ENCODE assay signal across 29 cellular contexts in genomic region chr9:95285307-95285706, GRCh38.
"Had no signal": no experiment of that assay in that cellular context is flagged by ENCODE, and none has a peak within 500 bp of the region (broad histone marks: within the 10 kb centered on the region; RNA-seq: fewer than 3 reads in every experiment).

No MANE protein-coding gene starts in this region.

- H3K27ac Mint-ChIP-seq: immature natural killer cell; mesothelial cell of epicardium; natural killer cell; nephron progenitor cell; neural progenitor cell; stimulated activated naive B cell treated with anti-CD40 and anti-IgM and Interleukin-4, amounts not matched to agents 10 μg/mL and 1 μg/mL and 100 μg/mL, for 72 hours; type B pancreatic cell had no signal

- H3K4me2 ChIP-seq: neural progenitor cell had no signal

- H3K4me1 Mint-ChIP-seq: immature natural killer cell, mesothelial cell of epicardium, natural killer cell, nephron progenitor cell, neural progenitor cell had no signal

- H3K36me3 Mint-ChIP-seq: neural progenitor cell, type B pancreatic cell had no signal

- H3K36me3 ChIP-seq: left ventricle myocardium inferior, neural progenitor cell, neutrophil, suprapubic skin, thoracic aorta, tibial nerve, uterus had no signal

- H3K4me3 Mint-ChIP-seq: immature natural killer cell; mesothelial cell of epicardium; naive B cell; natural killer cell; nephron progenitor cell; neural progenitor cell; stimulated activated naive B cell treated with anti-CD40 and anti-IgM and Interleukin-4, amounts not matched to agents 10 μg/mL and 1 μg/mL and 100 μg/mL, for 72 hours; type B pancreatic cell had no signal

- ATAC-seq: natural killer cell; right cardiac atrium; sciatic nerve; stimulated activated naive B cell treated with anti-CD40 and anti-IgM and Interleukin-4, amounts not matched to agents 10 μg/mL and 1 μg/mL and 100 μg/mL, for 72 hours; stimulated activated naive CD8-positive, alpha-beta T cell treated with anti-CD3 and anti-CD28 coated beads, Interleukin-15, Interleukin-2, amounts not matched to agents 100 U/mL and 50 U/mL, for 24 hours had no signal

- H3K4me3 ChIP-seq: left ventricle myocardium inferior, lung, neural progenitor cell, skin epidermis, suprapubic skin, thoracic aorta, tibial nerve, uterus had no signal

- H3K4me1 ChIP-seq: left ventricle myocardium inferior, neural progenitor cell, suprapubic skin, uterus had no signal

- H3K27me3 Mint-ChIP-seq: naive B cell; progenitor cell of endocrine pancreas; stimulated activated naive B cell treated with anti-CD40 and anti-IgM and Interleukin-4, amounts not matched to agents 10 μg/mL and 1 μg/mL and 100 μg/mL, for 72 hours; type B pancreatic cell had no signal

- DNase-seq: hypothalamus; immature natural killer cell; islet precursor cell; left ventricle myocardium inferior; mesendoderm; naive B cell; natural killer cell; nephron progenitor cell; occipital lobe; retina; right cardiac atrium; stimulated activated CD4-positive, alpha-beta T cell treated with anti-CD3 and anti-CD28 coated beads, Interleukin-12 subunit alpha, Interleukin-12 subunit beta, amount 100 ng/mL, for 4 hours; stimulated activated CD4-positive, alpha-beta T cell treated with anti-CD3 and anti-CD28 coated beads, Interleukin-15, amount 100 ng/mL, for 24 hours; stimulated activated CD4-positive, alpha-beta T cell treated with anti-CD3 and anti-CD28 coated beads, Interleukin-2, amount 100 ng/mL, for 24 hours; stimulated activated CD4-positive, alpha-beta T cell treated with anti-CD3 and anti-CD28 coated beads, Interleukin-4, amount 100 ng/mL, for 1 hour; stimulated activated naive B cell treated with anti-CD40 and anti-IgM and Interleukin-4, amounts not matched to agents 10 μg/mL and 1 μg/mL and 100 μg/mL, for 72 hours; stimulated activated naive CD8-positive, alpha-beta T cell treated with anti-CD3 and anti-CD28 coated beads, Interleukin-15, Interleukin-2, amounts not matched to agents 100 U/mL and 50 U/mL, for 24 hours; uterus had no signal

- H3K9me3 ChIP-seq: neutrophil had no signal

- H3K27me3 ChIP-seq: neural progenitor cell, neutrophil, suprapubic skin, tibial nerve, uterus had no signal

- H2AFZ ChIP-seq: neural progenitor cell had no signal

- H3K27ac ChIP-seq: left ventricle myocardium inferior, neural progenitor cell, neutrophil, skin epidermis, suprapubic skin, thoracic aorta, tibial nerve, uterus had no signal

- H3K9ac ChIP-seq: neural progenitor cell had no signal
